In genomic region chr1:81588149-81588548, GRCh38 we compare ENCODE assay signal across 8 cellular contexts.
"Had no signal": no experiment of that assay in that cellular context is flagged by ENCODE, and none has a peak within 500 bp of the region (broad histone marks: within the 10 kb centered on the region; RNA-seq: fewer than 3 reads in every experiment).

No MANE protein-coding gene starts in this region.

- H3K27ac ChIP-seq: HL-60 had no signal

- H3K27ac Mint-ChIP-seq: H9 had no signal

- DNase-seq: GOT3, H9, HCEC 1CT, KG1 had no signal

- ATAC-seq: HepG2, K562 had no signal

- H3K4me3 ChIP-seq: K562 had no signal

- H3K9me3 Mint-ChIP-seq: H9 had no signal

- FAIRE-seq: H54, HepG2, K562 had no signal

- H3K4me3 Mint-ChIP-seq: H9 had no signal
